In the genomic region with DNA sequence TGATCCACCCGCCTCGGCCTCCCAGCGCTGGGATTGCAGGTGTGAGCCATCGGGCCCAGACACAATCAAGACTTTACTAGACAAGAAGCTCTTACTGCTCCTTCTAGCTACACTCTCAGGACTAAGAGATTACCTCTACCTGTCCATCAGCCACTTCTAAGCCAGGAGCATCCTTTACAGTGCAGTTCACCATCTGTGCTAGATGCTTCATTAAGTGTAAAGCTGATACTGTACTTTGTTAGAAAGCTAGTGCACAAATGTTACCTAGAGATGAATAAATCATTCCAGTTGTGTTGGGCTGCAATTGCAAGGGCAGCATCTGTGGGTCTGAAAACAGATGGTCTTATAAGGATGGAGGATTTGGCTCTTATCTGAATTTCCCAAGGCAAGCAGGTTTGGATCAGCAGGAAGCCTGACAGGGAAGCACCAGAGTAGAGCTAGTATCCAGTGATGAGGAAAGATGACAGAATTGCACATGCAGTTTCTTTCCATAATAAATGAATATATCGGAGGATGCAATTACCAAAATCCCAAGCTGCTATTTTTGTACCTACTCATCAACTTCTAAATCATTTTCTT, we compare ENCODE assay signal across 14 cellular contexts.
"Had no signal": no experiment of that assay in that cellular context is flagged by ENCODE, and none has a peak within 500 bp of the region (broad histone marks: within the 10 kb centered on the region; RNA-seq: fewer than 3 reads in every experiment).

No MANE protein-coding gene starts in this region.

- H3K27me3 Mint-ChIP-seq: activated CD4-positive, alpha-beta T cell treated with anti-CD3 and anti-CD28 coated beads, Interleukin-2, amount 10 ng/mL, durations not matched to agents 24 days and 14 days had no signal

- H3K9ac ChIP-seq: parathyroid adenoma had no signal

- H3K27ac ChIP-seq: coronary artery, parathyroid adenoma, stomach, VCaP had no signal

- H3K36me3 ChIP-seq: stomach had no signal

- H3K27ac Mint-ChIP-seq: nephron progenitor cell had no signal

- H2AFZ ChIP-seq: parathyroid adenoma had no signal

- H3K4me3 ChIP-seq: coronary artery, stomach had no signal

- H3K4me3 Mint-ChIP-seq: nephron progenitor cell had no signal

- DNase-seq: activated CD4-positive, alpha-beta T cell treated with anti-CD3 and anti-CD28 coated beads, Interleukin-2, amount 10 ng/mL, durations not matched to agents 24 days and 14 days; activated naive CD4-positive, alpha-beta T cell treated with Interleukin-2 at 50 U/mL for 16 hours; effector CD4-positive, alpha-beta T cell; foreskin melanocyte; mesendoderm; nephron progenitor cell; retina; stimulated activated CD4-positive, alpha-beta T cell treated with anti-CD3 and anti-CD28 coated beads, Interleukin-4, amount 100 ng/mL, for 4 hours; stomach; T-helper 9 cell had no signal

- H3K79me2 ChIP-seq: parathyroid adenoma had no signal

- FAIRE-seq: keratinocyte had no signal

- H3K9me3 Mint-ChIP-seq: activated CD4-positive, alpha-beta T cell treated with anti-CD3 and anti-CD28 coated beads, Interleukin-2, amount 10 ng/mL, durations not matched to agents 24 days and 14 days had no signal

- H3K9me3 ChIP-seq: stomach had no signal

- H3K27me3 ChIP-seq: stomach had no signal
